In the genomic region with DNA sequence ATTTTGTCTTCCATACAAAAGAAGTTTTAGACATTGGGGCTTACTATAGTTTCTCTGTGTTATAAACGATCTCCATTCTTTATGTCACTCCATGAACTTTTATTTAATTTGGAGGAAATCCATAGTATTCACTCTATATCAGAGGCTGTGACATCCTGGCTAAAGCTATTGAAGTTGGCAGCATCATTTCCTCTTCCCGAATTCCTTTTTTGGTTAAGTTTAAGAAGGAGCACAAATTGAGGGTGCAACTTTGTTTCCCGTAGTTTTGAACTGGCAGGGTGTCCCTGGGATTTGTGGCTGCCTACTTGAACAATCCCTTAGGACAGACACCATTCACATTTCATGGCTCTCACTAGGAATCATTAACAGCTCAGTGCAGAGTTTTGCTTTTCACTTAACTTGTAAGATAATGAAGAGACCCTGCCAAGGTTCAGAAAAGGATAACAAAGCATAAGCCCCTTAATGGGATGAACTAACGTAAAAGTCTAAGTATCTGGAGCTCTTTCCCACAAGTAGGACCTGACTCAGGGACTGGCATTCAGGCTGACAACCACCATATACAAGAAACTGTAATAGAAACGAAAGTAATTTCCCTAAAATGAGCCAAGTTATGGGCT, we compare ENCODE assay signal across 1 cellular context.
TF ChIP-seq lines count a peak whose summit lies in the region.

No MANE protein-coding gene starts in this region.

TF ChIP-seq in HepG2, 621 proteins besides CTCF, POLR2A, EP300 and RAD21:
- TF ChIP-seq RFXANK (CRISPR knock-in tag; IDR thresholded peaks at IDR 0.05) (no peak), HOXA5 (CRISPR knock-in tag; IDR thresholded peaks at IDR 0.05) (no peak), PLRG1 (conservative IDR thresholded peaks at IDR 0.05) (no peak), SMARCE1 (IDR thresholded peaks at IDR 0.05; ENCODE audit: borderline replicate concordance) (no peak), MBD4 (IDR thresholded peaks at IDR 0.05; ENCODE audit: borderline replicate concordance, low read length) (no peak), ZNF329 (CRISPR knock-in tag; IDR thresholded peaks at IDR 0.05; ENCODE audit: low read depth) (no peak), NFE2L2 (IDR thresholded peaks at IDR 0.05; ENCODE audit: low read length) (no peak), ZNF230 (CRISPR knock-in tag; IDR thresholded peaks at IDR 0.05) (no peak), GTF2F1 (IDR thresholded peaks at IDR 0.05; ENCODE audit: low read length) (no peak), HNRNPK (IDR thresholded peaks at IDR 0.05; ENCODE audit: low read depth, low read length, poor library complexity, severe bottlenecking) (no peak), ZNF670 (CRISPR knock-in tag; IDR thresholded peaks at IDR 0.05; ENCODE audit: borderline replicate concordance) (no peak), PHF21A (CRISPR knock-in tag; IDR thresholded peaks at IDR 0.05) (no peak), KAT2B (IDR thresholded peaks at IDR 0.05; ENCODE audit: borderline replicate concordance, low read depth, low read length) (no peak), ZBTB42 (CRISPR knock-in tag; IDR thresholded peaks at IDR 0.05) (no peak), GATAD1 (CRISPR knock-in tag; IDR thresholded peaks at IDR 0.05) (no peak)
- TF ChIP-seq, protein P1, sequence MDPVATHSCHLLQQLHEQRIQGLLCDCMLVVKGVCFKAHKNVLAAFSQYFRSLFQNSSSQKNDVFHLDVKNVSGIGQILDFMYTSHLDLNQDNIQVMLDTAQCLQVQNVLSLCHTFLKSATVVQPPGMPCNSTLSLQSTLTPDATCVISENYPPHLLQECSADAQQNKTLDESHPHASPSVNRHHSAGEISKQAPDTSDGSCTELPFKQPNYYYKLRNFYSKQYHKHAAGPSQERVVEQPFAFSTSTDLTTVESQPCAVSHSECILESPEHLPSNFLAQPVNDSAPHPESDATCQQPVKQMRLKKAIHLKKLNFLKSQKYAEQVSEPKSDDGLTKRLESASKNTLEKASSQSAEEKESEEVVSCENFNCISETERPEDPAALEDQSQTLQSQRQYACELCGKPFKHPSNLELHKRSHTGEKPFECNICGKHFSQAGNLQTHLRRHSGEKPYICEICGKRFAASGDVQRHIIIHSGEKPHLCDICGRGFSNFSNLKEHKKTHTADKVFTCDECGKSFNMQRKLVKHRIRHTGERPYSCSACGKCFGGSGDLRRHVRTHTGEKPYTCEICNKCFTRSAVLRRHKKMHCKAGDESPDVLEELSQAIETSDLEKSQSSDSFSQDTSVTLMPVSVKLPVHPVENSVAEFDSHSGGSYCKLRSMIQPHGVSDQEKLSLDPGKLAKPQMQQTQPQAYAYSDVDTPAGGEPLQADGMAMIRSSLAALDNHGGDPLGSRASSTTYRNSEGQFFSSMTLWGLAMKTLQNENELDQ (CRISPR knock-in tag; IDR thresholded peaks at IDR 0.05; ENCODE audit: borderline replicate concordance) = no peak
- TF ChIP-seq, protein P2, sequence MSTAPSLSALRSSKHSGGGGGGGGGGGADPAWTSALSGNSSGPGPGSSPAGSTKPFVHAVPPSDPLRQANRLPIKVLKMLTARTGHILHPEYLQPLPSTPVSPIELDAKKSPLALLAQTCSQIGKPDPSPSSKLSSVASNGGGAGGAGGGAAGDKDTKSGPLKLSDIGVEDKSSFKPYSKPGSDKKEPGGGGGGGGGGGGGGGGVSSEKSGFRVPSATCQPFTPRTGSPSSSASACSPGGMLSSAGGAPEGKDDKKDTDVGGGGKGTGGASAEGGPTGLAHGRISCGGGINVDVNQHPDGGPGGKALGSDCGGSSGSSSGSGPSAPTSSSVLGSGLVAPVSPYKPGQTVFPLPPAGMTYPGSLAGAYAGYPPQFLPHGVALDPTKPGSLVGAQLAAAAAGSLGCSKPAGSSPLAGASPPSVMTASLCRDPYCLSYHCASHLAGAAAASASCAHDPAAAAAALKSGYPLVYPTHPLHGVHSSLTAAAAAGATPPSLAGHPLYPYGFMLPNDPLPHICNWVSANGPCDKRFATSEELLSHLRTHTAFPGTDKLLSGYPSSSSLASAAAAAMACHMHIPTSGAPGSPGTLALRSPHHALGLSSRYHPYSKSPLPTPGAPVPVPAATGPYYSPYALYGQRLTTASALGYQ (CRISPR knock-in tag; IDR thresholded peaks at IDR 0.05) = no peak
- TF ChIP-seq, protein P3, sequence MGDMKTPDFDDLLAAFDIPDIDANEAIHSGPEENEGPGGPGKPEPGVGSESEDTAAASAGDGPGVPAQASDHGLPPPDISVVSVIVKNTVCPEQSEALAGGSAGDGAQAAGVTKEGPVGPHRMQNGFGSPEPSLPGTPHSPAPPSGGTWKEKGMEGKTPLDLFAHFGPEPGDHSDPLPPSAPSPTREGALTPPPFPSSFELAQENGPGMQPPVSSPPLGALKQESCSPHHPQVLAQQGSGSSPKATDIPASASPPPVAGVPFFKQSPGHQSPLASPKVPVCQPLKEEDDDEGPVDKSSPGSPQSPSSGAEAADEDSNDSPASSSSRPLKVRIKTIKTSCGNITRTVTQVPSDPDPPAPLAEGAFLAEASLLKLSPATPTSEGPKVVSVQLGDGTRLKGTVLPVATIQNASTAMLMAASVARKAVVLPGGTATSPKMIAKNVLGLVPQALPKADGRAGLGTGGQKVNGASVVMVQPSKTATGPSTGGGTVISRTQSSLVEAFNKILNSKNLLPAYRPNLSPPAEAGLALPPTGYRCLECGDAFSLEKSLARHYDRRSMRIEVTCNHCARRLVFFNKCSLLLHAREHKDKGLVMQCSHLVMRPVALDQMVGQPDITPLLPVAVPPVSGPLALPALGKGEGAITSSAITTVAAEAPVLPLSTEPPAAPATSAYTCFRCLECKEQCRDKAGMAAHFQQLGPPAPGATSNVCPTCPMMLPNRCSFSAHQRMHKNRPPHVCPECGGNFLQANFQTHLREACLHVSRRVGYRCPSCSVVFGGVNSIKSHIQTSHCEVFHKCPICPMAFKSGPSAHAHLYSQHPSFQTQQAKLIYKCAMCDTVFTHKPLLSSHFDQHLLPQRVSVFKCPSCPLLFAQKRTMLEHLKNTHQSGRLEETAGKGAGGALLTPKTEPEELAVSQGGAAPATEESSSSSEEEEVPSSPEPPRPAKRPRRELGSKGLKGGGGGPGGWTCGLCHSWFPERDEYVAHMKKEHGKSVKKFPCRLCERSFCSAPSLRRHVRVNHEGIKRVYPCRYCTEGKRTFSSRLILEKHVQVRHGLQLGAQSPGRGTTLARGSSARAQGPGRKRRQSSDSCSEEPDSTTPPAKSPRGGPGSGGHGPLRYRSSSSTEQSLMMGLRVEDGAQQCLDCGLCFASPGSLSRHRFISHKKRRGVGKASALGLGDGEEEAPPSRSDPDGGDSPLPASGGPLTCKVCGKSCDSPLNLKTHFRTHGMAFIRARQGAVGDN (CRISPR knock-in tag; IDR thresholded peaks at IDR 0.05) = no peak
